18 cellular contexts compared by ENCODE assay signal in the genomic region with DNA sequence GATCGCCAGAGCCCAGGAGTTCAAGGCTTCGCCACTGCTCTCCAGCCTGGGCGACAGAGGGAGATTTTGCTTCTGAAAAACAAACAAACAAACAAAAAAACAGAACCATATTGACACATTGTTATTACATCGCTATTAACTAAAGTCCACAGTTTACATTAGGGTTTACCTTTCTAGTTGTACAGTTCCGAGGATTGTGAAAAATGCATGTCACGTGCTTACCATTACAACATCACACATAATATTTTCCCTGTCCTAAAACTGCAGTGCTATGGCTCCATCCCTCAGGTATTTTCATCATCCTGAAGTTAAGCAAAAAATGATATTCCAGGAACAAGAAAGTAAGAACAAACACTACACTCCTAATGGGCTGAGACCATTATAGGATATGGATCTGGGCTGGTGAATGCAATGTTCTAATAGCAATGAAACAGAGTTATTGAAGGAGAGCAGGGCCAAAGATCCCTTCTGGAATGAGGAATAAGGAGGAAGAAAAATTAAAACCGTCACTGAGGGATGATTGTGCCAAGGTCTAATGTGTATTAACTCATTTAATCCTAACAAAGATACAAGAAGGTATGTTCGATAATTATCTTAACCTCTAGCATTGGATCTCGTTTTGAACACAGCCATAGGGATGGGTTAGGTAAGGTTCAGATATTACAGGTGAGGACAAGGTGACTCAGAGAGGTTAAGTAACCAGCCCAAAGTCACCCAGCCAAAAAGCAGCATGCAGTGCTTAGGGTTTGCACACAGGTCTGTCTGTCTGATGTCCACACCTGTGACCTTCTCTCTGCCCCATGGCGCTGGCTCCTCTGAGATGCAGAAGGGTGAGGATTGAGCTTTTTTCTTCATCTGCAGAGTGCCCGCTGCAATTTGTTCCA. TPM values are rescaled to one million over a fixed set of nuclear protein-coding genes. Genes with fewer than 3 reads are reported as not detected.
DNase-seq lines count a peak whose midpoint lies in the region; ATAC-seq and TF ChIP-seq lines count a peak whose summit lies in the region.
"Had no signal": no experiment of that assay in that cellular context is flagged by ENCODE, and none has a peak within 500 bp of the region (broad histone marks: within the 10 kb centered on the region; RNA-seq: fewer than 3 reads in every experiment).

No MANE protein-coding gene starts in this region.

- H3K36me3 ChIP-seq in upper lobe of right lung = no peaks in the 10 kb centered on the region
- H3K36me3 ChIP-seq: left ventricle myocardium inferior, Peyer's patch, thyroid gland had no signal

- peaks cover 26% of the 10 kb centered on the region for H3K4me1 Mint-ChIP-seq in stimulated activated naive CD8-positive, alpha-beta T cell treated with anti-CD3 and anti-CD28 coated beads, Interleukin-15, amount 100 ng/mL, for 72 hours
- H3K4me1 Mint-ChIP-seq in T-cell = peaks cover 30 to 32% (median 30%) of the 10 kb centered on the region in 3 donors

- intact Hi-C loops in left colon (cut with DNase I, micrococcal nuclease) (loop anchor here in 1 of 2 donors (10.0 kb wide), 2 partner anchors 189 to 431 kb away; no protein-coding TSS in a partner anchor), upper lobe of right lung (cut with DNase I) (no loop called here)

- H3K27ac ChIP-seq in upper lobe of right lung = no peak overlapping the region
- H3K27ac ChIP-seq: left ventricle myocardium inferior, parathyroid adenoma, Peyer's patch, SK-N-MC, thyroid gland had no signal

- peaks cover 5% of the 10 kb centered on the region for H3K4me1 ChIP-seq in upper lobe of right lung
- H3K4me1 ChIP-seq: left ventricle myocardium inferior, parathyroid adenoma had no signal

- peaks cover 20% of the 10 kb centered on the region for H3K27me3 Mint-ChIP-seq in stimulated activated naive CD8-positive, alpha-beta T cell treated with anti-CD3 and anti-CD28 coated beads, Interleukin-15, amount 100 ng/mL, for 72 hours
- H3K27me3 Mint-ChIP-seq in T-cell = peaks cover 0 to 20% of the 10 kb centered on the region in 2 donors

- H3K9me3 ChIP-seq in upper lobe of right lung = no peaks in the 10 kb centered on the region
- H3K9me3 ChIP-seq: left ventricle myocardium inferior, Peyer's patch, thyroid gland had no signal

- peaks cover 22% of the 10 kb centered on the region for H3K27me3 ChIP-seq in upper lobe of right lung
- H3K27me3 ChIP-seq: thyroid gland had no signal

- POLR2A ChIA-PET in T-cell (lab: Charles Lee) = no interaction called here

- no peak overlapping the region for H3K4me3 ChIP-seq in upper lobe of right lung
- H3K4me3 ChIP-seq: left ventricle myocardium inferior, Peyer's patch, SK-N-MC, thyroid gland had no signal

- no peak for DNase-seq in stimulated activated naive CD8-positive, alpha-beta T cell treated with anti-CD3 and anti-CD28 coated beads, Interleukin-15, amount 100 ng/mL, for 72 hours
- no peak for DNase-seq in stimulated activated naive CD8-positive, alpha-beta T cell treated with anti-CD3 and anti-CD28 coated beads, Interleukin-15, Interleukin-2, amounts not matched to agents 100 U/mL and 50 U/mL, for 24 hours
- DNase-seq in T-cell (no peak), left colon (no peak), upper lobe of right lung (no peak), SKM-1 (lab: John Stamatoyannopoulos, UW; ENCODE audit: unreplicated experiment) (no peak), COLO829 (ENCODE audit: low spot score) (no peak)
- DNase-seq: activated gamma-delta T cell, AML-193, foreskin fibroblast, Kasumi-1, left ventricle myocardium inferior, NCI-H1105 treated with DMSO at 0.1 percent for 48 hours, Peyer's patch had no signal

- CTCF ChIA-PET in T-cell (lab: Charles Lee) = interaction anchor here in 1 of 2 donors (0.6 kb wide), 2 partner anchors 24 to 1898 kb away, joined by 3 to 9 read pairs; no protein-coding TSS in a partner anchor

- peak overlapping the region; percentile 53 to 68 for H3K4me3 Mint-ChIP-seq in stimulated activated naive CD8-positive, alpha-beta T cell treated with anti-CD3 and anti-CD28 coated beads, Interleukin-15, amount 100 ng/mL, for 72 hours
- peak overlapping the region; percentile 65 to 72 (median 65) for H3K4me3 Mint-ChIP-seq in T-cell

- no peaks in the 10 kb centered on the region for H3K36me3 Mint-ChIP-seq in T-cell

- H3K9me3 Mint-ChIP-seq in stimulated activated naive CD8-positive, alpha-beta T cell treated with anti-CD3 and anti-CD28 coated beads, Interleukin-15, amount 100 ng/mL, for 72 hours = no peaks in the 10 kb centered on the region
- no peaks in the 10 kb centered on the region for H3K9me3 Mint-ChIP-seq in T-cell

- ATAC-seq in stimulated activated naive CD8-positive, alpha-beta T cell treated with anti-CD3 and anti-CD28 coated beads, Interleukin-15, amount 100 ng/mL, for 72 hours = peak; percentile 40
- ATAC-seq in stimulated activated naive CD8-positive, alpha-beta T cell treated with anti-CD3 and anti-CD28 coated beads, Interleukin-15, Interleukin-2, amounts not matched to agents 100 U/mL and 50 U/mL, for 24 hours = no peak
- ATAC-seq in T-cell (replicated peaks in 1 of 4) (peak in 3 of 4 experiments; percentile 33 to 51 (median 36)), left colon (peak; percentile 13), upper lobe of right lung (peak; percentile 63), HG02973 (IDR thresholded peaks at IDR 0.05; ENCODE audit: unreplicated experiment) (no peak)

- no peak for TF ChIP-seq CTCF in upper lobe of right lung (IDR thresholded peaks at IDR 0.05)

- no peak overlapping the region for H3K27ac Mint-ChIP-seq in stimulated activated naive CD8-positive, alpha-beta T cell treated with anti-CD3 and anti-CD28 coated beads, Interleukin-15, amount 100 ng/mL, for 72 hours
- peak overlapping the region; percentile 78 to 85 for H3K27ac Mint-ChIP-seq in T-cell

RNA-seq across cellular contexts. Expression of a gene that starts 14.0 kb away (rescaled TPM):
- total RNA-seq in T-cell (10 to 100 TPM; 36.9 to 50.2 (median 42.8) TPM), left colon (100 to 1,000 TPM; 122 to 131 TPM), upper lobe of right lung (132 TPM)

Comparison
In these comparisons a context has a peak if more than half of its experiments do, and no peak if none do; other contexts are left out.
1. ATAC-seq: peak in stimulated activated naive CD8-positive, alpha-beta T cell treated with anti-CD3 and anti-CD28 coated beads, Interleukin-15, amount 100 ng/mL, for 72 hours (single experiment), T-cell (3 of 4), left colon (single experiment) and upper lobe of right lung (single experiment); none in stimulated activated naive CD8-positive, alpha-beta T cell treated with anti-CD3 and anti-CD28 coated beads, Interleukin-15, Interleukin-2, amounts not matched to agents 100 U/mL and 50 U/mL, for 24 hours (single experiment) and HG02973 (single experiment).
2. H3K27ac Mint-ChIP-seq: peak in T-cell (2 of 2); none in stimulated activated naive CD8-positive, alpha-beta T cell treated with anti-CD3 and anti-CD28 coated beads, Interleukin-15, amount 100 ng/mL, for 72 hours (0 of 2).